22 cellular contexts compared by ENCODE assay signal in the genomic region with DNA sequence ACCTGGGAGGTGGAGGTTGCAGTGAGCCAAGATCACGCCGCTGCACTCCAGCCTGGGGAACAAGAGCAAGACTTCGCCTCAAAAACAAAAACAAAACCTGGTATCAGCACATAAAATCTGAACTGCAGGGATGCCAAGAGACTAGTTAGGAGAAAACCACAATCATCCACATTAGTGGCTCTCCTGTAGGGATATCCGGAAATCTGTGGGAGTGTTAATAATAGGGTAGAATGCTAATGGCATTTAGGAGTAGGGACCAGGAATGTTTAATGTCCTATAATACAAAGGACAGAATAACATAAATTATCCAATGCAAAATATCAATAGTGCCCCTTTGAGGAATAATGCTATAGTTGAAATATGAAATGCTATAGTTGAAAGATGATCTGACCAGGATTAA. TPM values are rescaled to one million over a fixed set of nuclear protein-coding genes. Genes with fewer than 3 reads are reported as not detected.
DNase-seq lines count a peak whose midpoint lies in the region; ATAC-seq and TF ChIP-seq lines count a peak whose summit lies in the region.
"Had no signal": no experiment of that assay in that cellular context is flagged by ENCODE, and none has a peak within 500 bp of the region (broad histone marks: within the 10 kb centered on the region; RNA-seq: fewer than 3 reads in every experiment).

No MANE protein-coding gene starts in this region.

- H3K27me3 ChIP-seq in GM23338 (ENCODE audit: insufficient read depth) = no peaks in the 10 kb centered on the region

- H3K4me1 Mint-ChIP-seq in activated naive CD4-positive, alpha-beta T cell treated with anti-CD3 and anti-CD28 coated beads for 36 hours (ENCODE audit: low read depth) = peaks cover 7% of the 10 kb centered on the region
- peaks cover 9% of the 10 kb centered on the region; the same call in 2 of the 3 replicates for H3K4me1 Mint-ChIP-seq in GM23338
- H3K4me1 Mint-ChIP-seq: B cell had no signal

- H2AFZ ChIP-seq in GM23338 = no peak overlapping the region

- no peak for DNase-seq in activated naive CD4-positive, alpha-beta T cell treated with anti-CD3 and anti-CD28 coated beads for 36 hours
- DNase-seq in activated naive CD4-positive, alpha-beta T cell treated with Interleukin-2 at 50 U/mL for 16 hours = no peak
- DNase-seq in GM23338 (ENCODE audit: low spot score) (no peak), astrocyte of the hippocampus (ENCODE audit: low read depth, low spot score) (peak; percentile 48), SK-N-DZ (ENCODE audit: low spot score) (no peak), caudate nucleus (lab: John Stamatoyannopoulos, UW) (no peak)
- DNase-seq: COR-L47, DMS 273 treated with DMSO at 0.1 percent for 48 hours, DMS79 treated with DMSO at 0.1 percent for 48 hours, H7, KG1, NCI-H1092 treated with DMSO at 0.1 percent for 48 hours, NCI-H1436 treated with DMSO at 0.1 percent for 48 hours, NCI-H1930, NCI-H748 treated with DMSO at 0.1 percent for 48 hours, SHP77 treated with DMSO at 0.1 percent for 48 hours, SK-N-SH had no signal

- H3K27me3 Mint-ChIP-seq in activated naive CD4-positive, alpha-beta T cell treated with anti-CD3 and anti-CD28 coated beads for 36 hours (ENCODE audit: low read depth) = no peaks in the 10 kb centered on the region
- H3K27me3 Mint-ChIP-seq in GM23338 (ENCODE audit: insufficient read depth, low read depth, poor library complexity) = peaks cover 3% of the 10 kb centered on the region
- H3K27me3 Mint-ChIP-seq: B cell had no signal

- H3K4me3 ChIP-seq in GM23338 = no peak overlapping the region
- H3K4me3 ChIP-seq: GM12878 had no signal

- no peaks in the 10 kb centered on the region for H3K9me2 ChIP-seq in GM23338 (ENCODE audit: insufficient read depth)
- H3K9me2 ChIP-seq: SK-N-SH had no signal

- H3F3A ChIP-seq in GM23338 (replicated peaks; ENCODE audit: low read depth) = no peaks in the 10 kb centered on the region

- no peak for TF ChIP-seq CTCF in GM23338 (conservative IDR thresholded peaks at IDR 0.05; ENCODE audit: low read depth in 2 of 2)

- peaks cover 47% of the 10 kb centered on the region for H3K79me2 ChIP-seq in GM23338 (replicated peaks; ENCODE audit: insufficient read depth)

- CTCF ChIA-PET in activated naive CD4-positive, alpha-beta T cell treated with anti-CD3 and anti-CD28 coated beads for 36 hours (lab: Charles Lee) = no interaction called here

- no peaks in the 10 kb centered on the region for H3K9me3 Mint-ChIP-seq in activated naive CD4-positive, alpha-beta T cell treated with anti-CD3 and anti-CD28 coated beads for 36 hours
- no peaks in the 10 kb centered on the region for H3K9me3 Mint-ChIP-seq in GM23338

- no peak overlapping the region for H3K4me3 Mint-ChIP-seq in activated naive CD4-positive, alpha-beta T cell treated with anti-CD3 and anti-CD28 coated beads for 36 hours
- H3K4me3 Mint-ChIP-seq in GM23338 = no peak overlapping the region
- H3K4me3 Mint-ChIP-seq: B cell, CD14-positive monocyte had no signal

- H3K4me2 ChIP-seq in GM23338 = no peak overlapping the region
- H3K4me2 ChIP-seq: SK-N-SH had no signal

- H4K20me1 ChIP-seq in GM23338 (replicated peaks; ENCODE audit: insufficient read depth) = peaks cover 15% of the 10 kb centered on the region; the same call in 1 of the 2 replicates

- peak overlapping the region; percentile 0 for H3K27ac Mint-ChIP-seq in activated naive CD4-positive, alpha-beta T cell treated with anti-CD3 and anti-CD28 coated beads for 36 hours
- H3K27ac Mint-ChIP-seq in GM23338 = peak overlapping the region; percentile 19; the same call in 1 of the 2 replicates
- H3K27ac Mint-ChIP-seq: B cell had no signal

- H3K36me3 ChIP-seq in GM23338 (ENCODE audit: insufficient read depth) = peaks cover 95% of the 10 kb centered on the region

- intact Hi-C loops in activated naive CD4-positive, alpha-beta T cell treated with anti-CD3 and anti-CD28 coated beads for 36 hours (cut with micrococcal nuclease) = no loop called here

- ATAC-seq in GM23338 (no peak), HG03469 (IDR thresholded peaks at IDR 0.05; ENCODE audit: unreplicated experiment) (no peak)
- ATAC-seq: GM12878 had no signal

- H3K36me3 Mint-ChIP-seq in activated naive CD4-positive, alpha-beta T cell treated with anti-CD3 and anti-CD28 coated beads for 36 hours (ENCODE audit: low read depth) = peaks cover 47% of the 10 kb centered on the region
- peaks cover 94% of the 10 kb centered on the region for H3K36me3 Mint-ChIP-seq in GM23338 (ENCODE audit: low read depth)

- H3K27ac ChIP-seq in GM23338 (ENCODE audit: low read depth) = no peak overlapping the region
- H3K27ac ChIP-seq in caudate nucleus (ENCODE audit: low read depth, low read length) = no peak overlapping the region
- H3K27ac ChIP-seq: RWPE1 had no signal

- no peaks in the 10 kb centered on the region for H3K4me1 ChIP-seq in GM23338 (ENCODE audit: insufficient read depth)

TF ChIP-seq in GM23338, 12 proteins besides CTCF, POLR2A, EP300 and RAD21 (continues in another document):
- TF ChIP-seq, protein P1, sequence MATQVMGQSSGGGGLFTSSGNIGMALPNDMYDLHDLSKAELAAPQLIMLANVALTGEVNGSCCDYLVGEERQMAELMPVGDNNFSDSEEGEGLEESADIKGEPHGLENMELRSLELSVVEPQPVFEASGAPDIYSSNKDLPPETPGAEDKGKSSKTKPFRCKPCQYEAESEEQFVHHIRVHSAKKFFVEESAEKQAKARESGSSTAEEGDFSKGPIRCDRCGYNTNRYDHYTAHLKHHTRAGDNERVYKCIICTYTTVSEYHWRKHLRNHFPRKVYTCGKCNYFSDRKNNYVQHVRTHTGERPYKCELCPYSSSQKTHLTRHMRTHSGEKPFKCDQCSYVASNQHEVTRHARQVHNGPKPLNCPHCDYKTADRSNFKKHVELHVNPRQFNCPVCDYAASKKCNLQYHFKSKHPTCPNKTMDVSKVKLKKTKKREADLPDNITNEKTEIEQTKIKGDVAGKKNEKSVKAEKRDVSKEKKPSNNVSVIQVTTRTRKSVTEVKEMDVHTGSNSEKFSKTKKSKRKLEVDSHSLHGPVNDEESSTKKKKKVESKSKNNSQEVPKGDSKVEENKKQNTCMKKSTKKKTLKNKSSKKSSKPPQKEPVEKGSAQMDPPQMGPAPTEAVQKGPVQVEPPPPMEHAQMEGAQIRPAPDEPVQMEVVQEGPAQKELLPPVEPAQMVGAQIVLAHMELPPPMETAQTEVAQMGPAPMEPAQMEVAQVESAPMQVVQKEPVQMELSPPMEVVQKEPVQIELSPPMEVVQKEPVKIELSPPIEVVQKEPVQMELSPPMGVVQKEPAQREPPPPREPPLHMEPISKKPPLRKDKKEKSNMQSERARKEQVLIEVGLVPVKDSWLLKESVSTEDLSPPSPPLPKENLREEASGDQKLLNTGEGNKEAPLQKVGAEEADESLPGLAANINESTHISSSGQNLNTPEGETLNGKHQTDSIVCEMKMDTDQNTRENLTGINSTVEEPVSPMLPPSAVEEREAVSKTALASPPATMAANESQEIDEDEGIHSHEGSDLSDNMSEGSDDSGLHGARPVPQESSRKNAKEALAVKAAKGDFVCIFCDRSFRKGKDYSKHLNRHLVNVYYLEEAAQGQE (IDR thresholded peaks at IDR 0.05; ENCODE audit: unreplicated experiment) = no peak
- TF ChIP-seq NANOG (IDR thresholded peaks at IDR 0.05; ENCODE audit: borderline replicate concordance) (no peak), EZH2phosphoT487 (IDR thresholded peaks at IDR 0.05; ENCODE audit: unreplicated experiment) (no peak), CREB1 (CRISPR knock-in tag; IDR thresholded peaks at IDR 0.05; ENCODE audit: low read depth) (no peak), STAT1 (IDR thresholded peaks at IDR 0.05; ENCODE audit: unreplicated experiment) (no peak), POLR2AphosphoS5 (IDR thresholded peaks at IDR 0.05; ENCODE audit: low read depth) (no peak)

RNA-seq across cellular contexts. Expression of gene KIF5B, which starts 24.3 kb away (rescaled TPM):
- 10 to 100 TPM; 64.9 to 67.8 TPM for total RNA-seq in activated naive CD4-positive, alpha-beta T cell treated with anti-CD3 and anti-CD28 coated beads for 36 hours
- 81.8 and 86.4 TPM in 2 replicates for total RNA-seq in GM23338 (2014; rRNA removed; shearing (Covaris generic))
- polyA plus RNA-seq in GM23338 (2016; fragmentation: Nextera tagmentation; extraction: Ambion mirVana) = 49.5 and 63.5 TPM in 2 replicates
- polyA plus RNA-seq in SK-N-DZ (2014; cell fraction: cytosol; rRNA removed) = 47.6 and 48.4 TPM in 2 replicates
- polyA plus RNA-seq in SK-N-DZ (2014; cell fraction: nucleus; rRNA removed) = 34.3 and 34.4 TPM in 2 replicates
